In the genomic region with DNA sequence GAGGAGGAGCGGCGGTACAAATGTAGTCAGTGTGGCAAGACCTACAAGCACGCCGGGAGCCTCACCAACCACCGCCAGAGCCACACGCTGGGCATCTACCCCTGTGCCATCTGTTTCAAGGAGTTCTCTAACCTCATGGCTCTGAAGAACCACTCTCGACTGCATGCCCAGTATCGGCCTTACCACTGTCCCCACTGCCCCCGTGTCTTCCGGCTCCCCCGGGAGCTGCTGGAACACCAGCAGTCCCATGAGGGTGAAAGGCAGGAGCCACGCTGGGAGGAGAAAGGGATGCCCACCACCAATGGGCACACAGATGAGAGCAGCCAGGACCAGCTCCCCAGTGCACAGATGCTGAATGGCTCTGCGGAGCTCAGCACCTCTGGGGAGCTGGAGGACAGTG, we compare ENCODE assay signal across 17 cellular contexts. TPM values are rescaled to one million over a fixed set of nuclear protein-coding genes. Genes with fewer than 3 reads are reported as not detected.
DNase-seq lines count a peak whose midpoint lies in the region; ATAC-seq and TF ChIP-seq lines count a peak whose summit lies in the region.
"Had no signal": no experiment of that assay in that cellular context is flagged by ENCODE, and none has a peak within 500 bp of the region (broad histone marks: within the 10 kb centered on the region; RNA-seq: fewer than 3 reads in every experiment).

No MANE protein-coding gene starts in this region.

- H3K27me3 Mint-ChIP-seq in CD14-positive monocyte (ENCODE audit: low read depth in 3 of 3) (peaks cover 0 to 2% (median 1%) of the 10 kb centered on the region in 3 donors), IgD-negative memory B cell (no peaks in the 10 kb centered on the region)
- H3K27me3 Mint-ChIP-seq in stimulated activated naive B cell treated with anti-CD40 and anti-IgM and Interleukin-4, amounts not matched to agents 10 μg/mL and 1 μg/mL and 100 μg/mL, for 72 hours, result no peaks in the 10 kb centered on the region

- H3K27ac ChIP-seq in neutrophil, result peak overlapping the region; percentile 95
- no peak overlapping the region for H3K27ac ChIP-seq in substantia nigra (ENCODE audit: low read depth, low read length, poor library complexity, severe bottlenecking)
- H3K27ac ChIP-seq: A549, C4-2B had no signal

- H3K9me3 Mint-ChIP-seq in CD14-positive monocyte (no peaks in the 10 kb centered on the region), IgD-negative memory B cell (no peaks in the 10 kb centered on the region)
- H3K9me3 Mint-ChIP-seq in stimulated activated naive B cell treated with anti-CD40 and anti-IgM and Interleukin-4, amounts not matched to agents 10 μg/mL and 1 μg/mL and 100 μg/mL, for 72 hours, result no peaks in the 10 kb centered on the region

- ATAC-seq in stimulated activated naive B cell treated with anti-CD40 and anti-IgM and Interleukin-4, amounts not matched to agents 10 μg/mL and 1 μg/mL and 100 μg/mL, for 72 hours (replicated peaks), result no peak
- ATAC-seq in GM18870 (IDR thresholded peaks at IDR 0.05; ENCODE audit: unreplicated experiment), result no peak
- ATAC-seq: A549 had no signal

- H3K36me3 Mint-ChIP-seq in CD14-positive monocyte, result peaks cover 50 to 61% of the 10 kb centered on the region in 2 donors
- H3K36me3 Mint-ChIP-seq in IgD-negative memory B cell, result peaks cover 4% of the 10 kb centered on the region
- H3K36me3 Mint-ChIP-seq in stimulated activated naive B cell treated with anti-CD40 and anti-IgM and Interleukin-4, amounts not matched to agents 10 μg/mL and 1 μg/mL and 100 μg/mL, for 72 hours, result peaks cover 19 to 51% of the 10 kb centered on the region in 2 donors

- peaks cover 42% of the 10 kb centered on the region for H3K4me1 Mint-ChIP-seq in CD14-positive monocyte
- H3K4me1 Mint-ChIP-seq in IgD-negative memory B cell, result peaks cover 16 to 27% (median 23%) of the 10 kb centered on the region in 3 donors
- peaks cover 32 to 45% of the 10 kb centered on the region in 2 donors for H3K4me1 Mint-ChIP-seq in stimulated activated naive B cell treated with anti-CD40 and anti-IgM and Interleukin-4, amounts not matched to agents 10 μg/mL and 1 μg/mL and 100 μg/mL, for 72 hours

- intact Hi-C loops in CD14-positive monocyte (cut with micrococcal nuclease), result no loop called here

- H3K27me3 ChIP-seq in neutrophil, result no peaks in the 10 kb centered on the region

- no peak overlapping the region for H3K4me3 Mint-ChIP-seq in CD14-positive monocyte
- peak overlapping the region in 1 of 4 donors; percentile 18 for H3K4me3 Mint-ChIP-seq in IgD-negative memory B cell
- no peak overlapping the region for H3K4me3 Mint-ChIP-seq in stimulated activated naive B cell treated with anti-CD40 and anti-IgM and Interleukin-4, amounts not matched to agents 10 μg/mL and 1 μg/mL and 100 μg/mL, for 72 hours

- no peaks in the 10 kb centered on the region for H3K9me3 ChIP-seq in neutrophil
- H3K9me3 ChIP-seq: A549, HAP-1 had no signal

- peak; percentile 43 for DNase-seq in CD14-positive monocyte (ENCODE audit: low spot score)
- no peak for DNase-seq in stimulated activated naive B cell treated with anti-CD40 and anti-IgM and Interleukin-4, amounts not matched to agents 10 μg/mL and 1 μg/mL and 100 μg/mL, for 72 hours
- no peak for DNase-seq in substantia nigra (lab: John Stamatoyannopoulos, UW)
- DNase-seq in SKM-1 treated with dmso at 0.1 percent for 144 hours (lab: John Stamatoyannopoulos, UW; ENCODE audit: unreplicated experiment), result no peak
- DNase-seq: AML-193; CD4-positive, alpha-beta memory T cell; DMS153; DMS79; GDM1; GOT3; KG1 had no signal

- TF ChIP-seq CTCF in CD14-positive monocyte (IDR thresholded peaks at IDR 0.05) (no peak), neutrophil (IDR thresholded peaks at IDR 0.05) (no peak)

- H3K4me3 ChIP-seq in neutrophil (ENCODE audit: low read depth in 1 of 2, low read length in 1 of 2), result no peak overlapping the region
- H3K4me3 ChIP-seq: A549, HAP-1 had no signal

- H3K4me1 ChIP-seq in neutrophil (ENCODE audit: control insufficient read depth in 1 of 2, insufficient read depth in 1 of 2, low read depth in 1 of 2, low read length in 1 of 2), result peaks cover 40 to 46% of the 10 kb centered on the region in 2 experiments

- H3K36me3 ChIP-seq in neutrophil, result peaks cover 60% of the 10 kb centered on the region

- H3K27ac Mint-ChIP-seq in CD14-positive monocyte (peak overlapping the region in 5 of 7 donors; percentile 23 to 69 (median 37)), IgD-negative memory B cell (peak overlapping the region in 2 of 3 donors; percentile 49 to 67)
- H3K27ac Mint-ChIP-seq in stimulated activated naive B cell treated with anti-CD40 and anti-IgM and Interleukin-4, amounts not matched to agents 10 μg/mL and 1 μg/mL and 100 μg/mL, for 72 hours, result peak overlapping the region; percentile 25

RNA-seq across cellular contexts. Expression of gene ZNF646, which starts 2.8 kb away (rescaled TPM):
- polyA plus RNA-seq in CD14-positive monocyte (1 to 10 TPM in 1 of 2 donors, under 1 TPM in 1; 0.46 to 3.0 TPM), IgD-negative memory B cell (9.3 TPM)

RNA-seq across cellular contexts. Expression of gene ZNF668, which starts 3.0 kb away (rescaled TPM):
- polyA plus RNA-seq in CD14-positive monocyte, result 1 to 10 TPM; 3.8 to 4.8 TPM
- 10.6 TPM for polyA plus RNA-seq in IgD-negative memory B cell

RNA-seq across cellular contexts. Expression of gene PRSS53, which starts 11.7 kb away (rescaled TPM):
- under 1 TPM in 1 of 2 donors, not detected in 1; 0.17 TPM for polyA plus RNA-seq in CD14-positive monocyte
- polyA plus RNA-seq in IgD-negative memory B cell, result 0.83 TPM

RNA-seq across cellular contexts. Expression of gene VKORC1, which starts 17.6 kb away (rescaled TPM):
- polyA plus RNA-seq in CD14-positive monocyte (100 to 1,000 TPM in 1 of 2 donors, 10 to 100 TPM in 1; 91.2 to 113 TPM), IgD-negative memory B cell (90.7 TPM)

RNA-seq across cellular contexts. Expression of gene BCKDK, which starts 31.2 kb away (rescaled TPM):
- polyA plus RNA-seq in CD14-positive monocyte, result 10 to 100 TPM; 76.5 to 93.5 TPM
- polyA plus RNA-seq in IgD-negative memory B cell, result 38.2 TPM
